ENCODE assay signal across 16 cellular contexts in genomic region chr9:76894198-76894597, GRCh38. TPM values are rescaled to one million over a fixed set of nuclear protein-coding genes. Genes with fewer than 3 reads are reported as not detected.
DNase-seq lines count a peak whose midpoint lies in the region; ATAC-seq and TF ChIP-seq lines count a peak whose summit lies in the region.
"Had no signal": no experiment of that assay in that cellular context is flagged by ENCODE, and none has a peak within 500 bp of the region (broad histone marks: within the 10 kb centered on the region; RNA-seq: fewer than 3 reads in every experiment).

No MANE protein-coding gene starts in this region.

- peaks cover 27% of the 10 kb centered on the region for H3K4me1 ChIP-seq in SJCRH30
- peaks cover 5% of the 10 kb centered on the region for H3K4me1 ChIP-seq in colonic mucosa
- H3K4me1 ChIP-seq in muscle layer of colon (ENCODE audit: insufficient read depth, low read length) = peaks cover 74% of the 10 kb centered on the region
- peaks cover 15 to 22% (median 18%) of the 10 kb centered on the region in 4 donors for H3K4me1 ChIP-seq in transverse colon

- H3K36me3 ChIP-seq in SJCRH30 = no peaks in the 10 kb centered on the region
- H3K36me3 ChIP-seq in colonic mucosa = no peaks in the 10 kb centered on the region
- no peaks in the 10 kb centered on the region for H3K36me3 ChIP-seq in muscle layer of colon (ENCODE audit: insufficient read depth, low read length)
- H3K36me3 ChIP-seq in transverse colon = no peaks in the 10 kb centered on the region

- H3K27ac Mint-ChIP-seq in activated T-cell treated with anti-CD3 and anti-CD28 coated beads, Interleukin-2, amount 50 U/mL, for 24 hours = no peak overlapping the region
- H3K27ac Mint-ChIP-seq: CD14-positive monocyte; stimulated activated effector memory CD8-positive, alpha-beta T cell treated with anti-CD3 and anti-CD28 coated beads, Interleukin-12 subunit alpha, Interleukin-12 subunit beta, amount 100 ng/mL, for 72 hours had no signal

- H3K4me3 ChIP-seq in SJCRH30 (no peak overlapping the region), colonic mucosa (no peak overlapping the region), muscle layer of colon (ENCODE audit: low read depth in 1 of 2, low read length in 2 of 2) (peak overlapping the region in 1 of 2 donors; percentile 30), transverse colon (no peak overlapping the region)
- H3K4me3 ChIP-seq: lung had no signal

- ATAC-seq in HG03280 (IDR thresholded peaks at IDR 0.05; ENCODE audit: unreplicated experiment) = no peak
- ATAC-seq: Panc1; stimulated activated effector memory CD8-positive, alpha-beta T cell treated with anti-CD3 and anti-CD28 coated beads, Interleukin-12 subunit alpha, Interleukin-12 subunit beta, amount 100 ng/mL, for 72 hours had no signal

- in situ Hi-C loops in transverse colon (cut with MboI; ENCODE audit: low pct_ligation_motif_present in 1 of 4, low pct_unique_long_range_greater_than_20kb in 1 of 4, low sequenced_read_pairs in 3 of 4) = no loop called here

- H3K27ac ChIP-seq in SJCRH30 (peak overlapping the region; percentile 21), colonic mucosa (peak overlapping the region; percentile 14), muscle layer of colon (ENCODE audit: low read depth, low read length) (peak overlapping the region; percentile 89), transverse colon (peak overlapping the region; percentile 53 to 91 (median 81))

- peaks cover 11% of the 10 kb centered on the region for H3K27me3 Mint-ChIP-seq in activated T-cell treated with anti-CD3 and anti-CD28 coated beads, Interleukin-2, amount 50 U/mL, for 24 hours

- no peaks in the 10 kb centered on the region for H3K9me3 ChIP-seq in SJCRH30 (replicated peaks)
- no peaks in the 10 kb centered on the region for H3K9me3 ChIP-seq in colonic mucosa
- H3K9me3 ChIP-seq in muscle layer of colon (ENCODE audit: low read length) = no peaks in the 10 kb centered on the region
- no peaks in the 10 kb centered on the region for H3K9me3 ChIP-seq in transverse colon

- TF ChIP-seq POLR2A in transverse colon (IDR thresholded peaks at IDR 0.05) = no peak

- H3K27me3 ChIP-seq in SJCRH30 = no peaks in the 10 kb centered on the region
- H3K27me3 ChIP-seq in colonic mucosa = no peaks in the 10 kb centered on the region
- H3K27me3 ChIP-seq in muscle layer of colon (ENCODE audit: control insufficient read depth in 1 of 2, insufficient read depth in 2 of 2, low read length in 2 of 2) = no peaks in the 10 kb centered on the region
- no peaks in the 10 kb centered on the region for H3K27me3 ChIP-seq in transverse colon

- TF ChIP-seq EP300 in transverse colon (IDR thresholded peaks at IDR 0.05; ENCODE audit: low read depth) = no peak

- H3K36me3 Mint-ChIP-seq in activated T-cell treated with anti-CD3 and anti-CD28 coated beads, Interleukin-2, amount 50 U/mL, for 24 hours (ENCODE audit: low read depth) = no peaks in the 10 kb centered on the region
- H3K36me3 Mint-ChIP-seq: CD14-positive monocyte; stimulated activated effector memory CD8-positive, alpha-beta T cell treated with anti-CD3 and anti-CD28 coated beads, Interleukin-12 subunit alpha, Interleukin-12 subunit beta, amount 100 ng/mL, for 72 hours had no signal

- H3K4me3 Mint-ChIP-seq in activated T-cell treated with anti-CD3 and anti-CD28 coated beads, Interleukin-2, amount 50 U/mL, for 24 hours = no peak overlapping the region
- H3K4me3 Mint-ChIP-seq: CD14-positive monocyte; neural crest cell; stimulated activated effector memory CD8-positive, alpha-beta T cell treated with anti-CD3 and anti-CD28 coated beads, Interleukin-12 subunit alpha, Interleukin-12 subunit beta, amount 100 ng/mL, for 72 hours had no signal

- 60% methylated on average over 5 of the region's 5 CpGs; no CpG with 5 or more reads in 1 of the 2 donors for WGBS in transverse colon (ENCODE audit: low coverage in 1 of 2), 2 donors

- TF ChIP-seq CTCF in colonic mucosa (IDR thresholded peaks at IDR 0.05) = no peak
- no peak for TF ChIP-seq CTCF in transverse colon (IDR thresholded peaks at IDR 0.05)

- H3K9ac ChIP-seq in colonic mucosa (ENCODE audit: low read depth in 2 of 2, low read length in 2 of 2) (no peak overlapping the region), muscle layer of colon (ENCODE audit: low read length) (peak overlapping the region; percentile 32)

- H3K9me3 Mint-ChIP-seq in activated T-cell treated with anti-CD3 and anti-CD28 coated beads, Interleukin-2, amount 50 U/mL, for 24 hours = no peaks in the 10 kb centered on the region
- H3K9me3 Mint-ChIP-seq: neural crest cell; stimulated activated effector memory CD8-positive, alpha-beta T cell treated with anti-CD3 and anti-CD28 coated beads, Interleukin-12 subunit alpha, Interleukin-12 subunit beta, amount 100 ng/mL, for 72 hours had no signal

- intact Hi-C loops in colonic mucosa (cut with DNase I) = no loop called here
- intact Hi-C loops in transverse colon (cut with DNase I; ENCODE audit: low total_unique reads) = no loop called here

- H3K4me1 Mint-ChIP-seq in activated T-cell treated with anti-CD3 and anti-CD28 coated beads, Interleukin-2, amount 50 U/mL, for 24 hours (ENCODE audit: low read depth) = no peaks in the 10 kb centered on the region
- H3K4me1 Mint-ChIP-seq: CD14-positive monocyte; stimulated activated effector memory CD8-positive, alpha-beta T cell treated with anti-CD3 and anti-CD28 coated beads, Interleukin-12 subunit alpha, Interleukin-12 subunit beta, amount 100 ng/mL, for 72 hours had no signal

- DNase-seq in SJCRH30 = peak; percentile 29 to 36
- no peak for DNase-seq in colonic mucosa
- no peak for DNase-seq in transverse colon
- no peak for DNase-seq in activated T-cell treated with anti-CD3 and anti-CD28 coated beads, Interleukin-2, amount 50 U/mL, for 24 hours
- no peak for DNase-seq in DMS 273 treated with DMSO at 0.1 percent for 48 hours (lab: John Stamatoyannopoulos, UW)
- DNase-seq: activated gamma-delta T cell, HCEC 1CT, KBM-7, T-helper 1 cell had no signal

RNA-seq across cellular contexts. Expression of gene PRUNE2, which starts 11.7 kb away (rescaled TPM):
- total RNA-seq in SJCRH30 (2014; rRNA removed; shearing (Covaris generic)) = 24.5 and 25.0 TPM in 2 replicates
- total RNA-seq in colonic mucosa = 10 to 100 TPM; 12.1 to 90.0 TPM
- 100 to 1,000 TPM in 1 of 4 donors, 10 to 100 TPM in 3; 67.6 to 105 (median 95.6) TPM for total RNA-seq in transverse colon

Comparison
In these comparisons a context has a peak if more than half of its experiments do, and no peak if none do; other contexts are left out.
1. DNase-seq: peak in SJCRH30 (2 of 2); none in colonic mucosa (single experiment), transverse colon (single experiment), activated T-cell treated with anti-CD3 and anti-CD28 coated beads, Interleukin-2, amount 50 U/mL, for 24 hours (single experiment) and DMS 273 treated with DMSO at 0.1 percent for 48 hours (single experiment).
2. H3K27ac ChIP-seq: peak in every context shown above with its lines; median percentile 89 in muscle layer of colon; 81 in transverse colon; 21 in SJCRH30; 14 in colonic mucosa.